1 cellular context compared by ENCODE assay signal in genomic region chr14:64720190-64720589, GRCh38.
TF ChIP-seq lines count a peak whose summit lies in the region.

No MANE protein-coding gene starts in this region.

TF ChIP-seq in SK-N-SH, 30 proteins besides CTCF, POLR2A, EP300 and RAD21 (continued from another document):
- TF ChIP-seq ZBTB33 (IDR thresholded peaks at IDR 0.05; ENCODE audit: borderline replicate concordance, low read depth) = no peak
